ENCODE assay signal across 9 cellular contexts in the genomic region with DNA sequence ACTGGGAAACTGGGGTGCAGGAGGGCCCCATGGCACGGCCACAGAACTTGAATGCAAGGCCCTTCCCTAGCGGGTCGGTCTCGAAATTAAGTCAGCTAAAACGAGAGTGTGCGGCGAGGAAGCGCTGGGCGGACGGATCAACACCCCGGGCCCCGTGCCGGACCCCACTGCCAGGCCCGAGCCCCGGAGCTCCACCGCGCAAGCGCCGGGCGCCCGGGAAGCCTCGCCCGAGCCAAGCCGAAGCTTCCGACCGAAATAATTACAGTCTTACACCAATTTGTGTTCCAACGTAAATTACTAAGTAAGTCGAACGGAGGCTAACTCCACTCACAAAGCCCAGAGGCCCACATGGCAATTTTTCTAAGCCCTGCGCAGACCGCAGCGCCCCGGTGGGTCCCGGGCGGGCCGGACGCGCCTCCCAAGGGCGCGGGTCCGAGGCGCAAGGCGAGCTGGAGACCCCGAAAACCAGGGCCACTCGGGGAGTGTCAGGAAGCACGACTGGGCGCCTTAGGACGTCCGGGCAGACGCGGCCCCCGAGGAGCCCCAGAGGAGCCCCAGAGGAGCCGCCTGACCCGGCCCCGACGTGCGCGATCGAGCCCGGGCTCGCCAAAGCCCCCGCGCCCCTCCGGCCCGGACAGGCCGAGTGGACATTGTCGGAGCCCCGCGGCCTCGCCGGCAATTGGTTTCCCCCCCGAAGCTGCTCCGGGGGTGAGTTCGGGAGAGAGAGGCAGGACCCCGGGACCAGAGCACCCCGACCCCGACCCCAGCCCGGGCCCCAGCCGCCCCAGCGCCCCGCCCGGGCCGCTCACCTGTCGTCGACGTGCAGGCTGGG. TPM values are rescaled to one million over a fixed set of nuclear protein-coding genes. Genes with fewer than 3 reads are reported as not detected.
DNase-seq lines count a peak whose midpoint lies in the region; ATAC-seq, FAIRE-seq and TF ChIP-seq lines count a peak whose summit lies in the region.
"Had no signal": no experiment of that assay in that cellular context is flagged by ENCODE, and none has a peak within 500 bp of the region (broad histone marks: within the 10 kb centered on the region; RNA-seq: fewer than 3 reads in every experiment).

No MANE protein-coding gene starts in this region.

- H3K9me3 ChIP-seq in astrocyte (ENCODE audit: insufficient read depth, low read depth, low read length) (no peaks in the 10 kb centered on the region), stomach (no peaks in the 10 kb centered on the region)

- peak; percentile 39 for DNase-seq in NCI-H748 (lab: John Stamatoyannopoulos, UW; ENCODE audit: unreplicated experiment)
- DNase-seq in NCI-H748 treated with DMSO at 0.1 percent for 48 hours (lab: John Stamatoyannopoulos, UW) = no peak
- no peak for DNase-seq in astrocyte (ENCODE audit: low read depth)
- DNase-seq in kidney epithelial cell (ENCODE audit: low read depth) = no peak
- no peak for DNase-seq in stomach
- DNase-seq in globus pallidus (ENCODE audit: low spot score) = no peak
- DNase-seq in GDM1 (lab: John Stamatoyannopoulos, UW) = no peak

- peak overlapping the region; percentile 70 for H3K9ac ChIP-seq in astrocyte (ENCODE audit: low read length)

- no peak for ATAC-seq in HG03025 (IDR thresholded peaks at IDR 0.05; ENCODE audit: low FRiP score, unreplicated experiment)

- H3K79me2 ChIP-seq in astrocyte (ENCODE audit: insufficient read depth, low read length) = peaks cover 3% of the 10 kb centered on the region

- H3K36me3 Mint-ChIP-seq in astrocyte (ENCODE audit: low read depth, unreplicated experiment) = peaks cover 3% of the 10 kb centered on the region

- intact Hi-C loops in stomach (cut with DNase I; ENCODE audit: low total_unique reads) = no loop called here

- peak overlapping the region; percentile 54 for H3K4me3 Mint-ChIP-seq in astrocyte (ENCODE audit: unreplicated experiment)

- H3K4me1 Mint-ChIP-seq in astrocyte (ENCODE audit: low read depth, unreplicated experiment) = peaks cover 16% of the 10 kb centered on the region

- TF ChIP-seq POLR2A in stomach (IDR thresholded peaks at IDR 0.05) = no peak

- H3K4me3 ChIP-seq in astrocyte (ENCODE audit: insufficient read depth, low read depth, low read length) (peak overlapping the region; percentile 53), kidney epithelial cell (ENCODE audit: low read depth, low read length) (peak overlapping the region; percentile 92), stomach (peak overlapping the region; percentile 51 to 65 (median 53))

- H3K36me3 ChIP-seq in astrocyte (ENCODE audit: insufficient read depth, low read length) = no peaks in the 10 kb centered on the region
- no peaks in the 10 kb centered on the region for H3K36me3 ChIP-seq in kidney epithelial cell (ENCODE audit: control insufficient read depth, insufficient read depth, low read length)
- H3K36me3 ChIP-seq in stomach = no peaks in the 10 kb centered on the region

- H3K4me2 ChIP-seq in astrocyte (ENCODE audit: low read length) = peak overlapping the region; percentile 88

- H3K27ac Mint-ChIP-seq in astrocyte (ENCODE audit: unreplicated experiment) = no peak overlapping the region

- H3K4me1 ChIP-seq in astrocyte (ENCODE audit: insufficient read depth, low read length) = peaks cover 32% of the 10 kb centered on the region
- peaks cover 41 to 71% (median 61%) of the 10 kb centered on the region in 4 donors for H3K4me1 ChIP-seq in stomach

- WGBS in stomach, 5 donors = 3 to 18% (median 5%) methylated on average over 34 to 86 of the region's 86 CpGs

- H3K27me3 ChIP-seq in astrocyte (ENCODE audit: insufficient read depth, low read length) = peaks cover 41% of the 10 kb centered on the region
- H3K27me3 ChIP-seq in kidney epithelial cell (ENCODE audit: control insufficient read depth, insufficient read depth, low read length) = no peaks in the 10 kb centered on the region
- peaks cover 7 to 100% (median 40%) of the 10 kb centered on the region in 3 donors for H3K27me3 ChIP-seq in stomach

- peaks cover 71% of the 10 kb centered on the region for H3K27me3 Mint-ChIP-seq in astrocyte (ENCODE audit: low read depth, unreplicated experiment)

- H4K20me1 ChIP-seq in astrocyte (ENCODE audit: insufficient read depth, low read length) = peaks cover 3% of the 10 kb centered on the region

- peaks cover 18% of the 10 kb centered on the region for H3K9me3 Mint-ChIP-seq in astrocyte (ENCODE audit: unreplicated experiment)

- H3K27ac ChIP-seq in astrocyte (ENCODE audit: low read depth, low read length) = no peak overlapping the region
- H3K27ac ChIP-seq in stomach = peak overlapping the region; percentile 90 to 97 (median 92)

- no peak for TF ChIP-seq CTCF in astrocyte (IDR thresholded peaks at IDR 0.05; ENCODE audit: insufficient read depth, low read depth, low read length)
- TF ChIP-seq CTCF in kidney epithelial cell (IDR thresholded peaks at IDR 0.05; ENCODE audit: insufficient read depth, low read length, poor library complexity, severe bottlenecking) = no peak
- no peak for TF ChIP-seq CTCF in stomach (IDR thresholded peaks at IDR 0.05)

- no peak for FAIRE-seq in astrocyte (lab: Jason Lieb, UNC)

- no peak for TF ChIP-seq EP300 in stomach (IDR thresholded peaks at IDR 0.05)

- H2AFZ ChIP-seq in astrocyte (ENCODE audit: low read depth, low read length) = peak overlapping the region; percentile 39

RNA-seq across cellular contexts. Expression of gene RIPK4, which starts 0.6 kb away (rescaled TPM):
- total RNA-seq in astrocyte = 1.1 and 1.8 TPM in 2 replicates
- total RNA-seq in kidney epithelial cell = 17.6 and 20.5 TPM in 2 replicates
- total RNA-seq in stomach = 10 to 100 TPM in 4 of 5 donors, 1 to 10 TPM in 1; 9.0 to 36.2 (median 13.2) TPM
- 10 to 100 TPM in 2 of 3 donors, 1 to 10 TPM in 1; 8.7 to 37.6 (median 29.2) TPM for polyA plus RNA-seq in stomach
- polyA plus RNA-seq: AG04450 had no signal
